ENCODE assay signal across 1 cellular context in genomic region chr11:120130176-120130980, GRCh38.
TF ChIP-seq lines count a peak whose summit lies in the region.

No MANE protein-coding gene starts in this region.

TF ChIP-seq in HepG2, 621 proteins besides CTCF, POLR2A, EP300 and RAD21:
- TF ChIP-seq ZBTB44 (CRISPR knock-in tag; IDR thresholded peaks at IDR 0.05) (no peak), ZNF101 (CRISPR knock-in tag; IDR thresholded peaks at IDR 0.05; ENCODE audit: borderline replicate concordance, low read depth) (no peak), ZSCAN5A (CRISPR knock-in tag; IDR thresholded peaks at IDR 0.05; ENCODE audit: borderline replicate concordance) (no peak)
